19 cellular contexts compared by ENCODE assay signal in genomic region chr1:168766568-168766967, GRCh38. TPM values are rescaled to one million over a fixed set of nuclear protein-coding genes. Genes with fewer than 3 reads are reported as not detected.
DNase-seq lines count a peak whose midpoint lies in the region; ATAC-seq, FAIRE-seq and TF ChIP-seq lines count a peak whose summit lies in the region.
"Had no signal": no experiment of that assay in that cellular context is flagged by ENCODE, and none has a peak within 500 bp of the region (broad histone marks: within the 10 kb centered on the region; RNA-seq: fewer than 3 reads in every experiment).

No MANE protein-coding gene starts in this region.

- no peaks in the 10 kb centered on the region for H3K36me3 Mint-ChIP-seq in effector memory CD8-positive, alpha-beta T cell (ENCODE audit: insufficient read depth)
- H3K36me3 Mint-ChIP-seq: CD4-positive, CD25-positive, alpha-beta regulatory T cell had no signal

- H3K27me3 Mint-ChIP-seq in effector memory CD8-positive, alpha-beta T cell: no peaks in the 10 kb centered on the region

- H3K27me3 ChIP-seq in body of pancreas (no peaks in the 10 kb centered on the region), liver (ENCODE audit: control insufficient read depth in 4 of 4, insufficient read depth in 4 of 4, low read length in 3 of 4) (no peaks in the 10 kb centered on the region), smooth muscle cell (ENCODE audit: low read depth) (no peaks in the 10 kb centered on the region), gastroesophageal sphincter (no peaks in the 10 kb centered on the region)
- H3K27me3 ChIP-seq: BLaER1 treated with 17β-estradiol and CSF1 and Interleukin-3, amounts not matched to agents 10 nM and 100 nM had no signal

- H3K36me3 ChIP-seq in body of pancreas (replicated peaks in 1 of 2; ENCODE audit: insufficient read depth in 1 of 2, low read depth in 2 of 2) (no peaks in the 10 kb centered on the region), liver (ENCODE audit: control insufficient read depth in 4 of 4, insufficient read depth in 3 of 4, low read depth in 1 of 4, low read length in 3 of 4) (no peaks in the 10 kb centered on the region), smooth muscle cell (ENCODE audit: low read depth) (no peaks in the 10 kb centered on the region), gastroesophageal sphincter (no peaks in the 10 kb centered on the region)
- H3K36me3 ChIP-seq: BLaER1 treated with 17β-estradiol and CSF1 and Interleukin-3, amounts not matched to agents 10 nM and 100 nM; HAP-1 had no signal

- WGBS in body of pancreas, 2 donors: 34 to 38% methylated on average over 5 of the region's 5 CpGs
- WGBS in liver: 51% methylated on average over 5 of the region's 5 CpGs
- WGBS in smooth muscle cell (ENCODE audit: low lambda C conversion rate): 62% methylated on average over 5 of the region's 5 CpGs
- WGBS in gastroesophageal sphincter (ENCODE audit: low coverage in 1 of 2), 2 donors: 84 to 94% methylated on average over 4 to 5 of the region's 5 CpGs

- H3K4me2 ChIP-seq in smooth muscle cell: no peak overlapping the region
- H3K4me2 ChIP-seq: BLaER1 treated with 17β-estradiol and CSF1 and Interleukin-3, amounts not matched to agents 10 nM and 100 nM had no signal

- no peak overlapping the region for H3K27ac Mint-ChIP-seq in effector memory CD8-positive, alpha-beta T cell
- H3K27ac Mint-ChIP-seq: CD4-positive, CD25-positive, alpha-beta regulatory T cell had no signal

- ATAC-seq in body of pancreas (peak; percentile 62), gastroesophageal sphincter (no peak)
- ATAC-seq in effector memory CD8-positive, alpha-beta T cell (replicated peaks): no peak
- ATAC-seq: GM12878 had no signal

- H3K79me2 ChIP-seq in smooth muscle cell (ENCODE audit: low read depth): no peaks in the 10 kb centered on the region

- no peak for TF ChIP-seq CTCF in D721Med (IDR thresholded peaks at IDR 0.05; ENCODE audit: insufficient read depth, missing control alignments)
- no peak for TF ChIP-seq CTCF in body of pancreas (IDR thresholded peaks at IDR 0.05)
- TF ChIP-seq CTCF in liver (IDR thresholded peaks at IDR 0.05; ENCODE audit: low read depth, low read length, missing input control): no peak
- TF ChIP-seq CTCF in smooth muscle cell (IDR thresholded peaks at IDR 0.05; ENCODE audit: borderline replicate concordance, insufficient read depth, poor library complexity, severe bottlenecking): no peak
- no peak for TF ChIP-seq CTCF in gastroesophageal sphincter (IDR thresholded peaks at IDR 0.05)

- intact Hi-C loops in body of pancreas (cut with DNase I): no loop called here

- H3K4me1 Mint-ChIP-seq in effector memory CD8-positive, alpha-beta T cell (ENCODE audit: low read depth in 2 of 2): no peaks in the 10 kb centered on the region
- H3K4me1 Mint-ChIP-seq: CD4-positive, CD25-positive, alpha-beta regulatory T cell had no signal

- H3K27ac ChIP-seq in body of pancreas (no peak overlapping the region), liver (ENCODE audit: low read depth in 1 of 2, low read length in 2 of 2) (no peak overlapping the region), smooth muscle cell (ENCODE audit: low read depth) (peak overlapping the region; percentile 33), gastroesophageal sphincter (no peak overlapping the region)
- H3K27ac ChIP-seq: BLaER1 treated with 17β-estradiol and CSF1 and Interleukin-3, amounts not matched to agents 10 nM and 100 nM had no signal

- FAIRE-seq in D721Med (lab: Jason Lieb, UNC): peak; percentile 55
- FAIRE-seq: GM12878, GM18507 had no signal

- no peak overlapping the region for H3K4me3 Mint-ChIP-seq in effector memory CD8-positive, alpha-beta T cell
- H3K4me3 Mint-ChIP-seq: CD4-positive, CD25-positive, alpha-beta regulatory T cell had no signal

- TF ChIP-seq POLR2A in body of pancreas (IDR thresholded peaks at IDR 0.05): no peak
- TF ChIP-seq POLR2A in gastroesophageal sphincter (IDR thresholded peaks at IDR 0.05): no peak

- no peak overlapping the region for H2AFZ ChIP-seq in smooth muscle cell (ENCODE audit: low read depth)

- H3K4me1 ChIP-seq in body of pancreas: peaks cover 18% of the 10 kb centered on the region
- peaks cover 0 to 4% (median 0%) of the 10 kb centered on the region in 4 donors for H3K4me1 ChIP-seq in liver (ENCODE audit: control insufficient read depth in 4 of 4, insufficient read depth in 4 of 4, low read length in 3 of 4)
- no peaks in the 10 kb centered on the region for H3K4me1 ChIP-seq in smooth muscle cell (ENCODE audit: low read depth)
- H3K4me1 ChIP-seq in gastroesophageal sphincter: peaks cover 8 to 18% (median 8%) of the 10 kb centered on the region in 3 donors
- H3K4me1 ChIP-seq: HAP-1 had no signal

- no peak for DNase-seq in D721Med (ENCODE audit: insufficient read length, low spot score)
- peak in 1 of 4 donors; percentile 30 for DNase-seq in body of pancreas
- DNase-seq in smooth muscle cell (lab: John Stamatoyannopoulos, UW; ENCODE audit: unreplicated experiment): no peak
- no peak for DNase-seq in NCI-H146 treated with DMSO at 0.1 percent for 48 hours (lab: John Stamatoyannopoulos, UW; ENCODE audit: unreplicated experiment)
- no peak for DNase-seq in effector memory CD8-positive, alpha-beta T cell
- DNase-seq: ACHN; Calu3; CD4-positive, CD25-positive, alpha-beta regulatory T cell; DMS79; GOT3 had no signal

- no peak for TF ChIP-seq RAD21 in liver (IDR thresholded peaks at IDR 0.05)

- H4K20me1 ChIP-seq in smooth muscle cell (ENCODE audit: low read depth): no peaks in the 10 kb centered on the region
- H4K20me1 ChIP-seq: BLaER1 treated with 17β-estradiol and CSF1 and Interleukin-3, amounts not matched to agents 10 nM and 100 nM had no signal

- peaks cover 0 to 2% of the 10 kb centered on the region in 2 donors for H3K9me3 Mint-ChIP-seq in effector memory CD8-positive, alpha-beta T cell

- H3F3A ChIP-seq in smooth muscle cell (ENCODE audit: low read depth): peaks cover 4% of the 10 kb centered on the region

- TF ChIP-seq EP300 in gastroesophageal sphincter (IDR thresholded peaks at IDR 0.05): no peak

- H3K4me3 ChIP-seq in body of pancreas: no peak overlapping the region
- no peak overlapping the region for H3K4me3 ChIP-seq in liver (ENCODE audit: low read depth in 1 of 3, low read length in 3 of 3)
- no peak overlapping the region for H3K4me3 ChIP-seq in smooth muscle cell
- H3K4me3 ChIP-seq in gastroesophageal sphincter: no peak overlapping the region
- H3K4me3 ChIP-seq: BLaER1 treated with 17β-estradiol and CSF1 and Interleukin-3, amounts not matched to agents 10 nM and 100 nM; GM12878; HAP-1 had no signal

- H3K9ac ChIP-seq in liver (ENCODE audit: low read depth in 1 of 2, low read length in 2 of 2): no peak overlapping the region
- H3K9ac ChIP-seq in smooth muscle cell (ENCODE audit: low read depth): no peak overlapping the region
- H3K9ac ChIP-seq: BLaER1 treated with 17β-estradiol and CSF1 and Interleukin-3, amounts not matched to agents 10 nM and 100 nM had no signal

- no peaks in the 10 kb centered on the region for H3K9me3 ChIP-seq in body of pancreas
- no peaks in the 10 kb centered on the region for H3K9me3 ChIP-seq in liver (ENCODE audit: control insufficient read depth in 4 of 4, low read length in 3 of 4)
- no peaks in the 10 kb centered on the region for H3K9me3 ChIP-seq in smooth muscle cell (replicated peaks; ENCODE audit: low read depth)
- no peaks in the 10 kb centered on the region for H3K9me3 ChIP-seq in gastroesophageal sphincter
- H3K9me3 ChIP-seq: BLaER1 treated with 17β-estradiol and CSF1 and Interleukin-3, amounts not matched to agents 10 nM and 100 nM; HAP-1 had no signal

TF ChIP-seq in liver, 16 proteins besides CTCF, POLR2A, EP300 and RAD21 (continues in another document):
- TF ChIP-seq GABPA (IDR thresholded peaks at IDR 0.05 in 1 of 2, conservative IDR thresholded peaks at IDR 0.05 in 1 of 2) (no peak), ZBTB33 (IDR thresholded peaks at IDR 0.05) (no peak), FOXA1 (IDR thresholded peaks at IDR 0.05) (no peak), YY1 (IDR thresholded peaks at IDR 0.05) (no peak)

RNA-seq across cellular contexts. Expression of gene DPT, which starts 37.6 kb away (rescaled TPM):
- 10 to 100 TPM; 25.4 to 57.1 TPM for total RNA-seq in body of pancreas
- total RNA-seq in liver: 1 to 10 TPM in 1 of 2 donors, under 1 TPM in 1; 0.42 to 4.6 TPM
- 1 to 10 TPM; 1.3 to 5.0 TPM for polyA plus RNA-seq in liver
- total RNA-seq in smooth muscle cell: 3.1 and 7.7 TPM in 2 replicates
- 13.1 and 13.4 TPM in 2 replicates for polyA plus RNA-seq in smooth muscle cell
- total RNA-seq in gastroesophageal sphincter: 100 to 1,000 TPM in 3 of 4 donors, 10 to 100 TPM in 1; 75.2 to 354 (median 130) TPM
- total RNA-seq: A172; Calu3; CD4-positive, CD25-positive, alpha-beta regulatory T cell; G401; HT1080 had no signal
- polyA plus RNA-seq: CD4-positive, CD25-positive, alpha-beta regulatory T cell had no signal
